In genomic region chr21:33968082-33968997, GRCh38 we compare ENCODE assay signal across 8 cellular contexts. TPM values are rescaled to one million over a fixed set of nuclear protein-coding genes. Genes with fewer than 3 reads are reported as not detected.
A peak's percentile ranks its signal among the peaks of the same experiment; 100 is the strongest.
DNase-seq lines count a peak whose midpoint lies in the region; ATAC-seq and TF ChIP-seq lines count a peak whose summit lies in the region.

No MANE protein-coding gene starts in this region.

- CTCF ChIA-PET in activated CD4-positive, alpha-beta T cell treated with anti-CD3 and anti-CD28 coated beads for 36 hours (lab: Charles Lee): interaction anchor here (1.1 to 5.1 kb wide), 5 partner anchors 10 to 379 kb away, joined by 3 to 24 read pairs (median 5); no protein-coding TSS in a partner anchor

- intact Hi-C loops in activated CD4-positive, alpha-beta T cell treated with anti-CD3 and anti-CD28 coated beads for 36 hours (cut with DNase I, micrococcal nuclease): no loop called here

- peak; percentile 60 for ATAC-seq in activated CD4-positive, alpha-beta T cell treated with anti-CD3 and anti-CD28 coated beads for 36 hours
- peak; percentile 43 for ATAC-seq in effector memory CD8-positive, alpha-beta T cell (replicated peaks)
- no peak for ATAC-seq in HG02884 (IDR thresholded peaks at IDR 0.05; ENCODE audit: unreplicated experiment)

- no peak for TF ChIP-seq CTCF in OCI-LY3 (IDR thresholded peaks at IDR 0.05; ENCODE audit: low read depth, low read length)

- H3K4me1 ChIP-seq in OCI-LY3 (ENCODE audit: low read length): 0 out of 2 replicates have a peak, but pooled peaks cover 3% of the 10 kb centered on the region

- H3K9me3 Mint-ChIP-seq in activated CD4-positive, alpha-beta T cell treated with anti-CD3 and anti-CD28 coated beads for 36 hours (ENCODE audit: low read depth): no peaks in the 10 kb centered on the region
- no peaks in the 10 kb centered on the region for H3K9me3 Mint-ChIP-seq in effector memory CD8-positive, alpha-beta T cell

- no peak overlapping the region for H3K4me3 Mint-ChIP-seq in activated CD4-positive, alpha-beta T cell treated with anti-CD3 and anti-CD28 coated beads for 36 hours
- H3K4me3 Mint-ChIP-seq in effector memory CD8-positive, alpha-beta T cell: no peak overlapping the region

- H3K27ac Mint-ChIP-seq in activated CD4-positive, alpha-beta T cell treated with anti-CD3 and anti-CD28 coated beads for 36 hours: peak overlapping the region; percentile 7
- H3K27ac Mint-ChIP-seq in effector memory CD8-positive, alpha-beta T cell: peak overlapping the region; percentile 46 to 54

- no peaks in the 10 kb centered on the region for H3K79me2 ChIP-seq in OCI-LY3 (ENCODE audit: low read length)

- peaks cover 15% of the 10 kb centered on the region for H3K36me3 Mint-ChIP-seq in activated CD4-positive, alpha-beta T cell treated with anti-CD3 and anti-CD28 coated beads for 36 hours (ENCODE audit: low read depth)
- peaks cover 10% of the 10 kb centered on the region for H3K36me3 Mint-ChIP-seq in effector memory CD8-positive, alpha-beta T cell (ENCODE audit: insufficient read depth)

- no peak overlapping the region for H3K9ac ChIP-seq in OCI-LY3 (ENCODE audit: low read length)

- peak overlapping the region; percentile 66 for H3K4me2 ChIP-seq in OCI-LY3 (ENCODE audit: low read length)

- peak overlapping the region; percentile 63; the same call in 1 of the 2 replicates for H2AFZ ChIP-seq in OCI-LY3 (ENCODE audit: low read depth, low read length)

- DNase-seq in activated CD4-positive, alpha-beta T cell treated with anti-CD3 and anti-CD28 coated beads for 36 hours: peak; percentile 38
- no peak for DNase-seq in activated CD4-positive, alpha-beta T cell treated with anti-CD3 and anti-CD28 coated beads, Interleukin-2, amount 50 U/mL, for 4 hours
- DNase-seq in effector memory CD8-positive, alpha-beta T cell: no peak
- DNase-seq in mucosa of gallbladder (ENCODE audit: low spot score) (peak; percentile 40), NCI-H128 (lab: John Stamatoyannopoulos, UW; ENCODE audit: unreplicated experiment) (no peak), islet precursor cell (no peak)

- no peaks in the 10 kb centered on the region for H3K27me3 ChIP-seq in OCI-LY3 (ENCODE audit: low read depth, low read length)

- no peaks in the 10 kb centered on the region for H4K20me1 ChIP-seq in OCI-LY3 (ENCODE audit: insufficient read depth, low read length)

- peak overlapping the region; percentile 46; the same call in 1 of the 2 replicates for H3K4me3 ChIP-seq in OCI-LY3 (ENCODE audit: low read length)

- peaks cover 21% of the 10 kb centered on the region for H3K4me1 Mint-ChIP-seq in activated CD4-positive, alpha-beta T cell treated with anti-CD3 and anti-CD28 coated beads for 36 hours
- peaks cover 16 to 18% of the 10 kb centered on the region in 2 donors for H3K4me1 Mint-ChIP-seq in effector memory CD8-positive, alpha-beta T cell (ENCODE audit: low read depth in 2 of 2)

- POLR2A ChIA-PET in activated CD4-positive, alpha-beta T cell treated with anti-CD3 and anti-CD28 coated beads for 36 hours (lab: Charles Lee): interaction anchor here (1.0 to 1.6 kb wide), 2 partner anchors 19 to 20 kb away, joined by 5 to 7 read pairs; no protein-coding TSS in a partner anchor

- H3K27ac ChIP-seq in OCI-LY3 (ENCODE audit: low read length): no peak overlapping the region

- H3K9me3 ChIP-seq in OCI-LY3 (ENCODE audit: insufficient read depth, low read length): no peaks in the 10 kb centered on the region

- no peaks in the 10 kb centered on the region for H3K36me3 ChIP-seq in OCI-LY3 (replicated peaks; ENCODE audit: low read depth, low read length)

- no peaks in the 10 kb centered on the region for H3K27me3 Mint-ChIP-seq in activated CD4-positive, alpha-beta T cell treated with anti-CD3 and anti-CD28 coated beads for 36 hours
- H3K27me3 Mint-ChIP-seq in effector memory CD8-positive, alpha-beta T cell: no peaks in the 10 kb centered on the region

RNA-seq across cellular contexts. Expression of gene ATP5PO, which starts 52.7 kb away (rescaled TPM):
- total RNA-seq in activated CD4-positive, alpha-beta T cell treated with anti-CD3 and anti-CD28 coated beads for 36 hours: 100 to 1,000 TPM; 177 to 238 TPM
- 157 TPM for total RNA-seq in mucosa of gallbladder

Comparison
In these comparisons a context has a peak if more than half of its experiments do, and no peak if none do; other contexts are left out.
1. DNase-seq: peak in activated CD4-positive, alpha-beta T cell treated with anti-CD3 and anti-CD28 coated beads for 36 hours (single experiment) and mucosa of gallbladder (single experiment); none in activated CD4-positive, alpha-beta T cell treated with anti-CD3 and anti-CD28 coated beads, Interleukin-2, amount 50 U/mL, for 4 hours (0 of 2), effector memory CD8-positive, alpha-beta T cell (0 of 3), NCI-H128 (single experiment) and islet precursor cell (single experiment).